Comparison of ENCODE assay signal across 27 cellular contexts in the genomic region with DNA sequence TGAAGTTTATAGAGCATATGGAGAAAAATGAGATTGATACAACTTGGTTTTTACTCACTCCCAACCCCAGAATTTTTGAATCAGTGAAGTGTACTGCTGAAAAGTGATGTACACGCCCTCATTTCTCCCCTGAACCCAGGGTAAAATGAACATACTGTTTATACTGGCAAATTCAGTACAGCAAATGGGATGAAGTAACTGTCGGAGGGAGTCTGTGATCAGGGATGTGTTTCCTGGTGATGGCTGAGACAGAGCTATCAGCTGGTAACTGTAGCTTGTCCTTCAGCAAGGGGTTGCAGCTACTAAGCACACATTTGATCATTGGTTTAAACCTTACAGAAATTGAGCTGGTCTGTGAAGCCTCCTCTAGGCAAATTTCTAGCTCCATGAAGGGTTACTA.
"Had no signal": no experiment of that assay in that cellular context is flagged by ENCODE, and none has a peak within 500 bp of the region (broad histone marks: within the 10 kb centered on the region; RNA-seq: fewer than 3 reads in every experiment).

No MANE protein-coding gene starts in this region.

- DNase-seq: activated CD4-positive, alpha-beta T cell treated with anti-CD3 and anti-CD28 coated beads for 36 hours; activated CD4-positive, alpha-beta T cell treated with anti-CD3 and anti-CD28 coated beads, Interleukin-2, amount 10 ng/mL, durations not matched to agents 7 days and 5 days; activated CD4-positive, alpha-beta T cell treated with anti-CD3 and anti-CD28 coated beads, Interleukin-2, amount 50 U/mL, for 48 hours; activated CD8-positive, alpha-beta T cell treated with anti-CD3 and anti-CD28 coated beads, Interleukin-2, amount 10 ng/mL, durations not matched to agents 7 days and 5 days; activated gamma-delta T cell treated with Interleukin-2 at 50 U/mL for 16 hours; activated naive CD4-positive, alpha-beta T cell treated with anti-CD3 and anti-CD28 coated beads for 36 hours; activated T-cell treated with anti-CD3 and anti-CD28 coated beads, Interleukin-2, amount 50 U/mL, for 24 hours; adrenal gland; body of pancreas; caudate nucleus; MM.1S; MV-4-11; NCI-H1105; NCI-H1417 treated with DMSO at 0.1 percent for 48 hours; NCI-H187 treated with DMSO at 0.1 percent for 48 hours; NCI-H2081; NCI-H2171 treated with DMSO at 0.1 percent for 48 hours; NCI-H2227 treated with DMSO at 0.1 percent for 48 hours; NCI-H446; NCI-H526 treated with DMSO at 0.1 percent for 48 hours; NCI-H774; SHP77; SK-N-SH had no signal

- H3K4me1 ChIP-seq: breast epithelium, SJSA1 had no signal

- H3K27me3 ChIP-seq: adrenal gland, body of pancreas, breast epithelium, SJSA1 had no signal

- H3K4me3 ChIP-seq: adrenal gland, body of pancreas, breast epithelium, SJSA1 had no signal

- FAIRE-seq: TTC549 had no signal

- H3K27ac ChIP-seq: adrenal gland, body of pancreas, breast epithelium, KMS-11, SJSA1 had no signal

- H3K9me3 ChIP-seq: adrenal gland, body of pancreas, breast epithelium, SJSA1, SK-N-SH had no signal

- H3K36me3 ChIP-seq: adrenal gland, breast epithelium, SJSA1 had no signal
